ENCODE assay signal across 34 cellular contexts in the genomic region with DNA sequence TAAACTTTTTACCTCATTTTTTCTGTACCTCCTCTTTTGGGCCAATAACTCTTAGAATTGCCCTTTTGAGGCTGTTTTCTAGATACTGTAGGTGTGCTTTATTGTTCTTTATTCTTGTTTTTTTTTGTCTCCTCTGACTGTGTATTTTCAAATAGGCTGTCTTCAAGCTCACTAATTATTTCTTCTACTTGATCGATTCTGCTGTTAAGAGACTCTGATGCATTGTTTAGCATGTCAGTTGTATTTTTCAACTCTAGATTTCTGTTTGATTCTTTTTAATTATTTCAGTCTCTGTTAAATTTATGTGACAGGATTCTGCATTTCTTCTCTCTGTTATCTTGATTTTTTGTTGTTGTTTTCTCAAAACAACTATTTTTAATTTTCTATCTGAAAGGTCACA.
"Had no signal": no experiment of that assay in that cellular context is flagged by ENCODE, and none has a peak within 500 bp of the region (broad histone marks: within the 10 kb centered on the region; RNA-seq: fewer than 3 reads in every experiment).

No MANE protein-coding gene starts in this region.

- H3K27ac ChIP-seq: adrenal gland, body of pancreas, brain microvascular endothelial cell, breast epithelium, VCaP had no signal

- H3K4me3 ChIP-seq: adrenal gland, body of pancreas, breast epithelium had no signal

- H3K36me3 ChIP-seq: adrenal gland, brain microvascular endothelial cell, breast epithelium had no signal

- H3K9me3 ChIP-seq: body of pancreas had no signal

- H3K4me1 ChIP-seq: adrenal gland, body of pancreas, breast epithelium had no signal

- ATAC-seq: activated CD8-positive, alpha-beta T cell treated with anti-CD3 and anti-CD28 coated beads for 36 hours; activated naive CD4-positive, alpha-beta T cell treated with anti-CD3 and anti-CD28 coated beads, Interleukin-2, amount 50 U/mL, for 72 hours; activated T-cell treated with anti-CD3 and anti-CD28 coated beads, Interleukin-2, amount 50 U/mL, for 4 hours; activated T-cell treated with anti-CD3 and anti-CD28 coated beads, Interleukin-2, amount 50 U/mL, for 72 hours; activated T-helper 17 cell treated with anti-CD3 and anti-CD28 coated beads, Interleukin-2, amount 50 U/mL, for 72 hours; body of pancreas had no signal

- DNase-seq: activated B cell treated with CpG ODN at 0.5 μM for 24 hours; activated CD4-positive, alpha-beta memory T cell treated with anti-CD3 and anti-CD28 coated beads for 36 hours; activated CD4-positive, alpha-beta T cell treated with anti-CD3 and anti-CD28 coated beads for 4 hours; activated CD4-positive, alpha-beta T cell treated with anti-CD3 and anti-CD28 coated beads, Interleukin-2, amount 10 ng/mL, durations not matched to agents 24 days and 14 days; activated CD4-positive, alpha-beta T cell treated with anti-CD3 and anti-CD28 coated beads, Interleukin-2, amount 50 U/mL, for 1 hour; activated CD4-positive, alpha-beta T cell treated with anti-CD3 and anti-CD28 coated beads, Interleukin-2, amount 50 U/mL, for 4 hours; activated CD4-positive, CD25-positive, alpha-beta regulatory T cell treated with anti-CD3 and anti-CD28 coated beads, Interleukin-2, amount 50 U/mL, for 72 hours; activated CD8-positive, alpha-beta memory T cell treated with anti-CD3 and anti-CD28 coated beads, Interleukin-2, amount 50 U/mL, for 4 hours; activated CD8-positive, alpha-beta T cell treated with anti-CD3 and anti-CD28 coated beads for 36 hours; activated effector memory CD4-positive, alpha-beta T cell treated with anti-CD3 and anti-CD28 coated beads, Interleukin-2, amount 50 U/mL, for 16 hours; activated gamma-delta T cell treated with Interleukin-2 at 50 U/mL for 16 hours; activated naive CD4-positive, alpha-beta T cell; activated naive CD4-positive, alpha-beta T cell treated with anti-CD3 and anti-CD28 coated beads for 36 hours; activated naive CD4-positive, alpha-beta T cell treated with anti-CD3 and anti-CD28 coated beads, Interleukin-2, amount 50 U/mL, for 16 hours; activated naive CD8-positive, alpha-beta T cell treated with anti-CD3 and anti-CD28 coated beads for 36 hours; activated T-cell treated with anti-CD3 and anti-CD28 coated beads for 4 hours; activated T-cell treated with anti-CD3 and anti-CD28 coated beads, Interleukin-2, amount 50 U/mL, for 1 hour; activated T-cell treated with anti-CD3 and anti-CD28 coated beads, Interleukin-2, amount 50 U/mL, for 4 hours; activated T-cell treated with anti-CD3 and anti-CD28 coated beads, Interleukin-2, amount 50 U/mL, for 72 hours; adrenal gland; amniotic stem cell; aorta; body of pancreas; brain microvascular endothelial cell; central memory CD4-positive, alpha-beta T cell; T-helper 2 cell; T-helper 9 cell had no signal

- H3K27me3 ChIP-seq: adrenal gland, body of pancreas, brain microvascular endothelial cell, breast epithelium had no signal

- FAIRE-seq: astrocyte, colon, TTC549 had no signal
